20 cellular contexts compared by ENCODE assay signal in genomic region chr12:11672833-11673232, GRCh38. TPM values are rescaled to one million over a fixed set of nuclear protein-coding genes. Genes with fewer than 3 reads are reported as not detected.
DNase-seq lines count a peak whose midpoint lies in the region; ATAC-seq and TF ChIP-seq lines count a peak whose summit lies in the region.
"Had no signal": no experiment of that assay in that cellular context is flagged by ENCODE, and none has a peak within 500 bp of the region (broad histone marks: within the 10 kb centered on the region; RNA-seq: fewer than 3 reads in every experiment).

No MANE protein-coding gene starts in this region.

- no peaks in the 10 kb centered on the region for H3K9me3 ChIP-seq in naive thymus-derived CD4-positive, alpha-beta T cell (ENCODE audit: control insufficient read depth in 2 of 3, low read length in 3 of 3)
- no peaks in the 10 kb centered on the region for H3K9me3 ChIP-seq in testis

- DNase-seq in NCI-H524 (lab: John Stamatoyannopoulos, UW), result peak; percentile 52 to 68
- no peak for DNase-seq in NCI-H524 treated with DMSO at 0.1 percent for 48 hours (lab: John Stamatoyannopoulos, UW)
- no peak for DNase-seq in coronary artery (ENCODE audit: low spot score)
- no peak for DNase-seq in naive thymus-derived CD4-positive, alpha-beta T cell
- peak; percentile 63 for DNase-seq in testis
- no peak for DNase-seq in natural killer cell
- no peak for DNase-seq in ureter (ENCODE audit: low spot score)
- DNase-seq: 8988T; activated CD4-positive, alpha-beta T cell treated with anti-CD3 and anti-CD28 coated beads for 48 hours; activated naive CD4-positive, alpha-beta T cell treated with anti-CD3 and anti-CD28 coated beads for 36 hours; dermis blood vessel endothelial cell; foreskin keratinocyte; GF-D8; left colon; NCI-H1105 treated with DMSO at 0.1 percent for 48 hours; stimulated activated CD4-positive, alpha-beta T cell treated with anti-CD3 and anti-CD28 coated beads, Interleukin-4, amount 100 ng/mL, for 4 hours had no signal

- intact Hi-C loops in naive thymus-derived CD4-positive, alpha-beta T cell (cut with micrococcal nuclease), result no loop called here
- intact Hi-C loops in testis (cut with DNase I; ENCODE audit: low total_unique reads), result no loop called here
- intact Hi-C loops in natural killer cell (cut with micrococcal nuclease), result no loop called here

- no peaks in the 10 kb centered on the region for H3K36me3 ChIP-seq in naive thymus-derived CD4-positive, alpha-beta T cell (ENCODE audit: control insufficient read depth in 2 of 3, insufficient read depth in 3 of 3, low read length in 3 of 3)
- H3K36me3 ChIP-seq in testis (ENCODE audit: low read depth, missing control alignments), result no peaks in the 10 kb centered on the region

- H3K27me3 ChIP-seq in naive thymus-derived CD4-positive, alpha-beta T cell (ENCODE audit: control insufficient read depth in 2 of 2, insufficient read depth in 2 of 2, low read length in 2 of 2), result no peaks in the 10 kb centered on the region
- H3K27me3 ChIP-seq in testis, result no peaks in the 10 kb centered on the region
- H3K27me3 ChIP-seq: foreskin keratinocyte had no signal

- TF ChIP-seq CTCF in coronary artery (IDR thresholded peaks at IDR 0.05) (no peak), testis (IDR thresholded peaks at IDR 0.05) (no peak), natural killer cell (IDR thresholded peaks at IDR 0.05) (no peak)

- peak overlapping the region in 1 of 2 donors; percentile 24 for H3K27ac ChIP-seq in coronary artery
- no peak overlapping the region for H3K27ac ChIP-seq in naive thymus-derived CD4-positive, alpha-beta T cell (ENCODE audit: low read depth, low read length)
- H3K27ac ChIP-seq in testis, result peak overlapping the region; percentile 23 to 56
- H3K27ac ChIP-seq: foreskin keratinocyte had no signal

- peaks cover 0 to 5% of the 10 kb centered on the region in 2 donors for H3K4me1 ChIP-seq in naive thymus-derived CD4-positive, alpha-beta T cell (ENCODE audit: control insufficient read depth in 2 of 2, insufficient read depth in 2 of 2, low read length in 2 of 2)
- peaks cover 18% of the 10 kb centered on the region for H3K4me1 ChIP-seq in testis
- H3K4me1 ChIP-seq: foreskin keratinocyte had no signal

- H3K9me3 Mint-ChIP-seq in naive thymus-derived CD4-positive, alpha-beta T cell, result no peaks in the 10 kb centered on the region
- no peaks in the 10 kb centered on the region for H3K9me3 Mint-ChIP-seq in natural killer cell
- H3K9me3 Mint-ChIP-seq: activated naive CD4-positive, alpha-beta T cell treated with anti-CD3 and anti-CD28 coated beads for 36 hours had no signal

- TF ChIP-seq POLR2A in testis (IDR thresholded peaks at IDR 0.05), result no peak

- H3K4me3 Mint-ChIP-seq in naive thymus-derived CD4-positive, alpha-beta T cell, result no peak overlapping the region
- no peak overlapping the region for H3K4me3 Mint-ChIP-seq in natural killer cell
- H3K4me3 Mint-ChIP-seq: activated naive CD4-positive, alpha-beta T cell treated with anti-CD3 and anti-CD28 coated beads for 36 hours; B cell had no signal

- CTCF ChIA-PET in naive thymus-derived CD4-positive, alpha-beta T cell (lab: Charles Lee), result no interaction called here

- ATAC-seq in naive thymus-derived CD4-positive, alpha-beta T cell, result no peak
- ATAC-seq in HG02571 (IDR thresholded peaks at IDR 0.05; ENCODE audit: unreplicated experiment), result no peak
- ATAC-seq in natural killer cell, result no peak
- ATAC-seq: foreskin keratinocyte, GM12878, left colon had no signal

- peak overlapping the region in 6 of 9 donors; percentile 5 to 52 (median 22) for H3K27ac Mint-ChIP-seq in naive thymus-derived CD4-positive, alpha-beta T cell
- H3K27ac Mint-ChIP-seq in natural killer cell, result peak overlapping the region in 1 of 2 donors; percentile 3
- H3K27ac Mint-ChIP-seq: activated naive CD4-positive, alpha-beta T cell treated with anti-CD3 and anti-CD28 coated beads for 36 hours; B cell had no signal

- POLR2A ChIA-PET in naive thymus-derived CD4-positive, alpha-beta T cell (lab: Charles Lee), result no interaction called here

- H3K4me3 ChIP-seq in coronary artery, result peak overlapping the region; percentile 31
- no peak overlapping the region for H3K4me3 ChIP-seq in naive thymus-derived CD4-positive, alpha-beta T cell (ENCODE audit: low read length)
- no peak overlapping the region for H3K4me3 ChIP-seq in testis
- H3K4me3 ChIP-seq: GM12878, skin epidermis had no signal

- H3K27me3 Mint-ChIP-seq in naive thymus-derived CD4-positive, alpha-beta T cell, result no peaks in the 10 kb centered on the region
- no peaks in the 10 kb centered on the region for H3K27me3 Mint-ChIP-seq in natural killer cell (ENCODE audit: low read depth in 2 of 2)
- H3K27me3 Mint-ChIP-seq: B cell had no signal

- 22 to 37% methylated on average over 7 of the region's 7 CpGs for WGBS in testis, 2 donors

- H3K4me1 Mint-ChIP-seq in naive thymus-derived CD4-positive, alpha-beta T cell, result peaks cover 58 to 94% (median 83%) of the 10 kb centered on the region in 7 donors
- H3K4me1 Mint-ChIP-seq in natural killer cell, result peaks cover 67 to 74% of the 10 kb centered on the region in 2 donors

- peaks cover 3 to 12% (median 8%) of the 10 kb centered on the region in 5 donors for H3K36me3 Mint-ChIP-seq in naive thymus-derived CD4-positive, alpha-beta T cell
- H3K36me3 Mint-ChIP-seq in natural killer cell, result no peaks in the 10 kb centered on the region

RNA-seq across cellular contexts. Expression of gene ETV6, which starts 23.4 kb away (rescaled TPM):
- total RNA-seq in naive thymus-derived CD4-positive, alpha-beta T cell, result 10 to 100 TPM; 24.2 to 70.3 (median 38.0) TPM
- polyA plus RNA-seq in naive thymus-derived CD4-positive, alpha-beta T cell, result 1 to 10 TPM; 2.2 to 5.5 TPM
- 10 to 100 TPM; 16.3 to 20.9 TPM for total RNA-seq in testis
- polyA plus RNA-seq in testis (ENCODE audit: insufficient read depth, low read depth, low replicate concordance), result 7.8 TPM
- total RNA-seq in natural killer cell, result 10 to 100 TPM; 38.9 to 49.5 (median 40.6) TPM
- total RNA-seq in ureter, result 97.4 TPM

Comparison
In these comparisons a context has a peak if more than half of its experiments do, and no peak if none do; other contexts are left out.
1. DNase-seq: peak in NCI-H524 (2 of 2) and testis (single experiment); none in NCI-H524 treated with DMSO at 0.1 percent for 48 hours (single experiment), coronary artery (single experiment), naive thymus-derived CD4-positive, alpha-beta T cell (0 of 9), natural killer cell (single experiment) and ureter (single experiment).